In the genomic region with DNA sequence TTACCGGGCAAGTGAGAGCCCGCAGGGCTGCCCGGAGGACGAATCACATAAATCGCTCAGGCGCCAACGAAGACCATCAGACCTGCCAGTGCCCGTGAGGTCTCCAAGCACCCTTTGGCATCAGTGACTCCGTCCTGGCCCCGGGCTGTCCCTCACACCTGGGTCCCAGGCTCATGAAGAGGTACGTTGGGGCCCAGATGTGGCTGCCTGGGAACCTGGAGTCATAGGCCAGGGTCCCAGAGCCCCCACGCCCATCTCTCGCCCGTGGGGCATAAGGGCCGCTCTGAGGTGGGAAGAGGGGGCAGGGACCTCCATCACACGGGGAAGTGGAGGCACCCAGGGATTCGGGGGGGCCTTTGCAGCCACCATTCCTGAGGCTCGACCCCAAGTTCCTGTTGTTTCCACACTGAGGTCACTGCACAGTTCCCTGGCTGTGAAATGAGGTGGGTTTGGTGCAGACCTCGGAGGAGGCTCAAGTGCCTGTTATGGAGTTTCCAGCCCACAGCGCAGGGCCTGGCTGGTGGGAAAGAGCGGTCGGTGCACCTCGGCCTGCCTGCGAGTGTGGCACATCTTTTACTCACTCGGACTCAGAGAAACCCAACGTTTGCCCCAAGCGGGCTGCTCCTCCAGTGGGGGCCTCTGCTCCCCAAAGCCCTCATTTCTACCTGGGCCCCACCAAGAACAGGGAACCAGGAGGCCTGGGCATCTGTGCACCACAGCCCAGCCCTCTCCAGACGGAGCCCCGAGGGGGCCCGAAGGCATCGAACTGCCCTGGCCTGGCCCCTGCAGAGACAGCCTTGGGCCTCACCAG, we compare ENCODE assay signal across 15 cellular contexts. TPM values are rescaled to one million over a fixed set of nuclear protein-coding genes. Genes with fewer than 3 reads are reported as not detected.
A peak's percentile ranks its signal among the peaks of the same experiment; 100 is the strongest.
DNase-seq lines count a peak whose midpoint lies in the region; ATAC-seq and TF ChIP-seq lines count a peak whose summit lies in the region.
"Had no signal": no experiment of that assay in that cellular context is flagged by ENCODE, and none has a peak within 500 bp of the region (broad histone marks: within the 10 kb centered on the region; RNA-seq: fewer than 3 reads in every experiment).

No MANE protein-coding gene starts in this region.

- H3K4me3 Mint-ChIP-seq in activated naive CD8-positive, alpha-beta T cell treated with anti-CD3 and anti-CD28 coated beads, Interleukin-2, amount 10 ng/mL, durations not matched to agents 7 days and 5 days = no peak overlapping the region
- H3K4me3 Mint-ChIP-seq in activated naive CD8-positive, alpha-beta T cell treated with anti-CD3 and anti-CD28 coated beads for 36 hours = no peak overlapping the region
- H3K4me3 Mint-ChIP-seq in stimulated activated memory B cell treated with anti-CD40 and anti-IgM and Interleukin-4, amounts not matched to agents 10 μg/mL and 1 μg/mL and 100 μg/mL, for 72 hours = no peak overlapping the region
- H3K4me3 Mint-ChIP-seq: H9 had no signal

- DNase-seq in activated naive CD8-positive, alpha-beta T cell treated with anti-CD3 and anti-CD28 coated beads, Interleukin-2, amount 10 ng/mL, durations not matched to agents 7 days and 5 days = peak; percentile 23
- no peak for DNase-seq in activated naive CD8-positive, alpha-beta T cell treated with anti-CD3 and anti-CD28 coated beads for 36 hours
- DNase-seq in RWPE1 (ENCODE audit: low spot score) (no peak), left ventricle myocardium superior (peak; percentile 23), RKO (ENCODE audit: low spot score) (no peak)
- DNase-seq: DMS53, H9, Kasumi-1, NCI-H1417, NCI-H1930, NCI-H510A treated with DMSO at 0.1 percent for 48 hours had no signal

- CTCF ChIA-PET in RWPE1 (lab: Yijun Ruan, JAX) = no interaction called here

- peak overlapping the region; percentile 1; the same call in 1 of the 2 replicates for H3K27ac ChIP-seq in RWPE1
- H3K27ac ChIP-seq: A549, Peyer's patch had no signal

- no peak for ATAC-seq in activated naive CD8-positive, alpha-beta T cell treated with anti-CD3 and anti-CD28 coated beads, Interleukin-2, amount 10 ng/mL, durations not matched to agents 7 days and 5 days (ENCODE audit: low read depth)
- ATAC-seq in left ventricle myocardium superior (no peak), GM21381 (IDR thresholded peaks at IDR 0.05; ENCODE audit: unreplicated experiment) (no peak)
- no peak for ATAC-seq in stimulated activated memory B cell treated with anti-CD40 and anti-IgM and Interleukin-4, amounts not matched to agents 10 μg/mL and 1 μg/mL and 100 μg/mL, for 72 hours
- ATAC-seq: A549 had no signal

- intact Hi-C loops in left ventricle myocardium superior (cut with micrococcal nuclease) = no loop called here

- POLR2A ChIA-PET in activated naive CD8-positive, alpha-beta T cell treated with anti-CD3 and anti-CD28 coated beads, Interleukin-2, amount 10 ng/mL, durations not matched to agents 7 days and 5 days (lab: Charles Lee) = no interaction called here
- POLR2A ChIA-PET in RWPE1 (lab: Yijun Ruan, JAX; ENCODE audit: low non-redundant PET) = no interaction called here

- H3K4me1 Mint-ChIP-seq in activated naive CD8-positive, alpha-beta T cell treated with anti-CD3 and anti-CD28 coated beads, Interleukin-2, amount 10 ng/mL, durations not matched to agents 7 days and 5 days = peaks cover 6% of the 10 kb centered on the region
- H3K4me1 Mint-ChIP-seq in activated naive CD8-positive, alpha-beta T cell treated with anti-CD3 and anti-CD28 coated beads for 36 hours = peaks cover 4% of the 10 kb centered on the region
- no peaks in the 10 kb centered on the region for H3K4me1 Mint-ChIP-seq in stimulated activated memory B cell treated with anti-CD40 and anti-IgM and Interleukin-4, amounts not matched to agents 10 μg/mL and 1 μg/mL and 100 μg/mL, for 72 hours
- H3K4me1 Mint-ChIP-seq: H9 had no signal

- H3K36me3 Mint-ChIP-seq in activated naive CD8-positive, alpha-beta T cell treated with anti-CD3 and anti-CD28 coated beads, Interleukin-2, amount 10 ng/mL, durations not matched to agents 7 days and 5 days = peaks cover 5% of the 10 kb centered on the region
- peaks cover 6% of the 10 kb centered on the region for H3K36me3 Mint-ChIP-seq in activated naive CD8-positive, alpha-beta T cell treated with anti-CD3 and anti-CD28 coated beads for 36 hours
- peaks cover 38% of the 10 kb centered on the region for H3K36me3 Mint-ChIP-seq in stimulated activated memory B cell treated with anti-CD40 and anti-IgM and Interleukin-4, amounts not matched to agents 10 μg/mL and 1 μg/mL and 100 μg/mL, for 72 hours

- no peaks in the 10 kb centered on the region for H3K9me3 Mint-ChIP-seq in activated naive CD8-positive, alpha-beta T cell treated with anti-CD3 and anti-CD28 coated beads, Interleukin-2, amount 10 ng/mL, durations not matched to agents 7 days and 5 days
- H3K9me3 Mint-ChIP-seq in activated naive CD8-positive, alpha-beta T cell treated with anti-CD3 and anti-CD28 coated beads for 36 hours = no peaks in the 10 kb centered on the region
- no peaks in the 10 kb centered on the region for H3K9me3 Mint-ChIP-seq in stimulated activated memory B cell treated with anti-CD40 and anti-IgM and Interleukin-4, amounts not matched to agents 10 μg/mL and 1 μg/mL and 100 μg/mL, for 72 hours
- H3K9me3 Mint-ChIP-seq: H9 had no signal

- no peak for TF ChIP-seq CTCF in RWPE1 (conservative IDR thresholded peaks at IDR 0.05; ENCODE audit: low read depth)

- H3K27me3 Mint-ChIP-seq in activated naive CD8-positive, alpha-beta T cell treated with anti-CD3 and anti-CD28 coated beads, Interleukin-2, amount 10 ng/mL, durations not matched to agents 7 days and 5 days = no peaks in the 10 kb centered on the region
- H3K27me3 Mint-ChIP-seq in activated naive CD8-positive, alpha-beta T cell treated with anti-CD3 and anti-CD28 coated beads for 36 hours = no peaks in the 10 kb centered on the region
- no peaks in the 10 kb centered on the region for H3K27me3 Mint-ChIP-seq in stimulated activated memory B cell treated with anti-CD40 and anti-IgM and Interleukin-4, amounts not matched to agents 10 μg/mL and 1 μg/mL and 100 μg/mL, for 72 hours

- no peak overlapping the region for H3K27ac Mint-ChIP-seq in activated naive CD8-positive, alpha-beta T cell treated with anti-CD3 and anti-CD28 coated beads, Interleukin-2, amount 10 ng/mL, durations not matched to agents 7 days and 5 days
- no peak overlapping the region for H3K27ac Mint-ChIP-seq in activated naive CD8-positive, alpha-beta T cell treated with anti-CD3 and anti-CD28 coated beads for 36 hours
- H3K27ac Mint-ChIP-seq in stimulated activated memory B cell treated with anti-CD40 and anti-IgM and Interleukin-4, amounts not matched to agents 10 μg/mL and 1 μg/mL and 100 μg/mL, for 72 hours = peak overlapping the region; percentile 27

RNA-seq across cellular contexts. Expression of gene C13orf46, which starts 35.9 kb away (rescaled TPM):
- total RNA-seq in activated naive CD8-positive, alpha-beta T cell treated with anti-CD3 and anti-CD28 coated beads, Interleukin-2, amount 10 ng/mL, durations not matched to agents 7 days and 5 days = 1 to 10 TPM; 4.0 to 4.9 TPM
- total RNA-seq in activated naive CD8-positive, alpha-beta T cell treated with anti-CD3 and anti-CD28 coated beads for 36 hours = under 1 TPM; 0.96 to 0.99 TPM
- 0.37 TPM for total RNA-seq in left ventricle myocardium superior

Comparison
In these comparisons a context has a peak if more than half of its experiments do, and no peak if none do; other contexts are left out.
1. DNase-seq: peak in activated naive CD8-positive, alpha-beta T cell treated with anti-CD3 and anti-CD28 coated beads, Interleukin-2, amount 10 ng/mL, durations not matched to agents 7 days and 5 days (single experiment) and left ventricle myocardium superior (single experiment); none in activated naive CD8-positive, alpha-beta T cell treated with anti-CD3 and anti-CD28 coated beads for 36 hours (single experiment), RWPE1 (single experiment) and RKO (single experiment).